19 cellular contexts compared by ENCODE assay signal in the genomic region with DNA sequence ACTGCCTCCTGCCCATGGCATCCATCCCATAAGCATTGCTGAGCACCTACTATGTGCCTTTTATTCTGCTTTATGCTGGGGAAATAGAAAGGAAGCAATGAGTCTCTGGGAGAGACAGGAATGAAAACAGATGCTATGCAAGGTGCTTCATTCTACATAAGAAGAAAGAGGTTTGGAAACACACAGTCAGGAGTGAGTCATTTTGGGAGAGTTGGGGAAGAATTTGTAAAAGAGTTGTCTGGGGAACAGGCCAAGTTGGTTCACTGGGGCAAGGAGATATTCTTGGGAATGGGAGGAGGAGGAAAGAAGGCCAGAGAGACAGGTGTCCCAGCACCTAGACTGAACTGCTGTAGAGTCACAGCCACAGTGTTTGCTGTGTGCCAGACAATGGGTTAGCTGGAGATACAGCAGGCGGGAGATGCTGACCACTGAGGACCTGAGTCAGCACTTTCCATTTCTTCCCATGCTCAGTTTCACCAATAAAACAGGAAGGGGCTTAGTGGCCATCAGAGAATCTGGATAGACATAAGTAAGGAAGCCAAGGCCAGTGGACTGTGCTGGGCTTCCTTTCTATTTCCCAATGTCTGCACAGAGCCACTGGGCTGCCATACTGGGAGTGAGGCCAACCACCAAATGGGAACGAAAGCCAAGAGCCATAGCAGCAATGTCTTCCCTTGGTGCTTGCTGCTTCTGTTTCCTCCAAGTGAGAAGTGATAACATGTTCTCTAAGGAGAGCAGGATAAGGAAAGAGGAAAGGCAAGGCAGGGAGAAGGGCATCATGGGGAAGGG.
DNase-seq lines count a peak whose midpoint lies in the region; ATAC-seq, FAIRE-seq and TF ChIP-seq lines count a peak whose summit lies in the region.
"Had no signal": no experiment of that assay in that cellular context is flagged by ENCODE, and none has a peak within 500 bp of the region (broad histone marks: within the 10 kb centered on the region; RNA-seq: fewer than 3 reads in every experiment).

No MANE protein-coding gene starts in this region.

- no peaks in the 10 kb centered on the region for H3K36me3 Mint-ChIP-seq in astrocyte (ENCODE audit: low read depth, unreplicated experiment)

- H3K4me3 ChIP-seq in AG04449 (ENCODE audit: low read depth, low read length) (no peak overlapping the region), GM23248 (no peak overlapping the region), astrocyte (ENCODE audit: insufficient read depth, low read depth, low read length) (no peak overlapping the region), foreskin fibroblast (ENCODE audit: low read depth in 1 of 2, low read length in 2 of 2) (no peak overlapping the region)
- H3K4me3 ChIP-seq: body of pancreas, sigmoid colon had no signal

- H3K27ac Mint-ChIP-seq in astrocyte (ENCODE audit: unreplicated experiment), result no peak overlapping the region
- H3K27ac Mint-ChIP-seq: activated naive CD4-positive, alpha-beta T cell treated with anti-CD3 and anti-CD28 coated beads for 36 hours; B cell; stimulated activated naive CD8-positive, alpha-beta T cell treated with anti-CD3 and anti-CD28 coated beads, Interleukin-15, Interleukin-2, amounts not matched to agents 100 ng/mL and 50 ng/mL, for 24 hours had no signal

- no peaks in the 10 kb centered on the region for H3K79me2 ChIP-seq in GM23248 (ENCODE audit: insufficient read depth)
- no peaks in the 10 kb centered on the region for H3K79me2 ChIP-seq in astrocyte (ENCODE audit: insufficient read depth, low read length)

- H3K9me3 ChIP-seq in GM23248 (ENCODE audit: low read depth), result no peaks in the 10 kb centered on the region
- no peaks in the 10 kb centered on the region for H3K9me3 ChIP-seq in astrocyte (ENCODE audit: insufficient read depth, low read depth, low read length)
- H3K9me3 ChIP-seq: body of pancreas, sigmoid colon had no signal

- TF ChIP-seq CTCF in AG04449 (IDR thresholded peaks at IDR 0.05; ENCODE audit: insufficient read depth, low read length, missing control alignments) (no peak), astrocyte (IDR thresholded peaks at IDR 0.05; ENCODE audit: insufficient read depth, low read depth, low read length) (no peak), foreskin fibroblast (IDR thresholded peaks at IDR 0.05; ENCODE audit: low read depth, low read length) (no peak)

- H3K4me1 ChIP-seq in GM23248 (ENCODE audit: insufficient read depth) (0 out of 2 replicates have a peak, but pooled peaks cover 9% of the 10 kb centered on the region), astrocyte (ENCODE audit: insufficient read depth, low read length) (no peaks in the 10 kb centered on the region)
- H3K4me1 ChIP-seq: body of pancreas, sigmoid colon had no signal

- DNase-seq in AG04449 (ENCODE audit: low read depth, low spot score) (peak; percentile 5), GM23248 (peak; percentile 71), astrocyte (ENCODE audit: low read depth) (peak; percentile 68), foreskin fibroblast (peak; percentile 60 to 83), NCI-H526 treated with DMSO at 0.1 percent for 48 hours (lab: John Stamatoyannopoulos, UW) (no peak)
- no peak for DNase-seq in stimulated activated naive CD4-positive, alpha-beta T cell treated with Interleukin-2 at 50 U/mL for 16 hours (lab: John Stamatoyannopoulos, UW)
- DNase-seq: activated CD4-positive, alpha-beta T cell treated with anti-CD3 and anti-CD28 coated beads, Interleukin-2, amount 50 U/mL, for 48 hours; activated naive CD4-positive, alpha-beta T cell treated with anti-CD3 and anti-CD28 coated beads for 36 hours; activated T-cell treated with anti-CD3 and anti-CD28 coated beads, Interleukin-2, amount 50 U/mL, for 1 hour; body of pancreas; cortex of kidney; Karpas-422; sigmoid colon; SW 1271 had no signal

- ATAC-seq in GM18867 (IDR thresholded peaks at IDR 0.05; ENCODE audit: unreplicated experiment) (no peak), GM18907 (IDR thresholded peaks at IDR 0.05; ENCODE audit: unreplicated experiment) (no peak)
- ATAC-seq: body of pancreas had no signal

- no peaks in the 10 kb centered on the region for H3K9me2 ChIP-seq in GM23248 (ENCODE audit: insufficient read depth)

- no peaks in the 10 kb centered on the region for H4K20me1 ChIP-seq in GM23248 (ENCODE audit: insufficient read depth)
- no peaks in the 10 kb centered on the region for H4K20me1 ChIP-seq in astrocyte (ENCODE audit: insufficient read depth, low read length)

- in situ Hi-C loops in GM23248 (cut with MboI), result no loop called here

- no peak overlapping the region for H3K9ac ChIP-seq in GM23248
- no peak overlapping the region for H3K9ac ChIP-seq in astrocyte (ENCODE audit: low read length)

- peak overlapping the region; percentile 27 for H3K4me2 ChIP-seq in GM23248 (ENCODE audit: unreplicated experiment)
- no peak overlapping the region for H3K4me2 ChIP-seq in astrocyte (ENCODE audit: low read length)

- H3K36me3 ChIP-seq in GM23248 (ENCODE audit: low read depth), result no peaks in the 10 kb centered on the region
- no peaks in the 10 kb centered on the region for H3K36me3 ChIP-seq in astrocyte (ENCODE audit: insufficient read depth, low read length)
- H3K36me3 ChIP-seq: sigmoid colon had no signal

- H3K27ac ChIP-seq in GM23248 (peak overlapping the region; percentile 39), astrocyte (ENCODE audit: low read depth, low read length) (no peak overlapping the region)
- H3K27ac ChIP-seq: body of pancreas, sigmoid colon had no signal

- FAIRE-seq in astrocyte (lab: Jason Lieb, UNC), result no peak
- FAIRE-seq: RCC 7860 had no signal

- H2AFZ ChIP-seq in GM23248 (no peak overlapping the region), astrocyte (ENCODE audit: low read depth, low read length) (no peak overlapping the region)

- H3K4me1 Mint-ChIP-seq in astrocyte (ENCODE audit: low read depth, unreplicated experiment), result no peaks in the 10 kb centered on the region
- H3K4me1 Mint-ChIP-seq: B cell had no signal

- H3K9me3 Mint-ChIP-seq in astrocyte (ENCODE audit: unreplicated experiment), result no peaks in the 10 kb centered on the region
- H3K9me3 Mint-ChIP-seq: stimulated activated naive CD8-positive, alpha-beta T cell treated with anti-CD3 and anti-CD28 coated beads, Interleukin-15, Interleukin-2, amounts not matched to agents 100 ng/mL and 50 ng/mL, for 24 hours had no signal

- peaks cover 23% of the 10 kb centered on the region for H3F3A ChIP-seq in GM23248 (ENCODE audit: insufficient read depth)

- no peak overlapping the region for H3K4me3 Mint-ChIP-seq in astrocyte (ENCODE audit: unreplicated experiment)
- H3K4me3 Mint-ChIP-seq: activated naive CD4-positive, alpha-beta T cell treated with anti-CD3 and anti-CD28 coated beads for 36 hours; B cell; stimulated activated naive CD8-positive, alpha-beta T cell treated with anti-CD3 and anti-CD28 coated beads, Interleukin-15, Interleukin-2, amounts not matched to agents 100 ng/mL and 50 ng/mL, for 24 hours had no signal

- WGBS in GM23248 (ENCODE audit: low coverage in 1 of 2, low lambda C conversion rate in 2 of 2, missing lambda C conversion rate in 2 of 2), 2 experiments, result 89 to 92% methylated on average over 2 of the region's 2 CpGs

- H3K27me3 ChIP-seq in GM23248 (replicated peaks; ENCODE audit: insufficient read depth), result no peaks in the 10 kb centered on the region
- H3K27me3 ChIP-seq in astrocyte (ENCODE audit: insufficient read depth, low read length), result no peaks in the 10 kb centered on the region
- H3K27me3 ChIP-seq: body of pancreas, sigmoid colon had no signal

- POLR2A ChIA-PET in AG04449 (lab: Yijun Ruan, JAX), result interaction anchor here (0.7 to 1.2 kb wide), 2 partner anchors 25 to 26 kb away, joined by 3 to 5 read pairs; no protein-coding TSS in a partner anchor

- CTCF ChIA-PET in AG04449 (lab: Yijun Ruan, JAX), result interaction anchor here (1.7 kb wide), 1 partner anchor 27 kb away, joined by 10 read pairs; no protein-coding TSS in a partner anchor

- H3K27me3 Mint-ChIP-seq in astrocyte (ENCODE audit: low read depth, unreplicated experiment), result peaks cover 23% of the 10 kb centered on the region

Comparison
In these comparisons a context has a peak if more than half of its experiments do, and no peak if none do; other contexts are left out.
1. DNase-seq: peak in AG04449 (single experiment), GM23248 (single experiment), astrocyte (single experiment) and foreskin fibroblast (2 of 2); none in stimulated activated naive CD4-positive, alpha-beta T cell treated with Interleukin-2 at 50 U/mL for 16 hours (single experiment) and NCI-H526 treated with DMSO at 0.1 percent for 48 hours (single experiment).